Comparison of ENCODE assay signal across 1 cellular context in genomic region chrX:139932077-139932900, GRCh38.
TF ChIP-seq lines count a peak whose summit lies in the region.

No MANE protein-coding gene starts in this region.

TF ChIP-seq in GM12878, 131 proteins besides CTCF, POLR2A, EP300 and RAD21:
- TF ChIP-seq ZBTB4 (CRISPR knock-in tag; IDR thresholded peaks at IDR 0.05): no peak
- TF ChIP-seq MEF2B (IDR thresholded peaks at IDR 0.05; ENCODE audit: partially characterized antibody, poor library complexity, severe bottlenecking): peak; percentile 21
- TF ChIP-seq BHLHE40 (IDR thresholded peaks at IDR 0.05; ENCODE audit: borderline replicate concordance in 1 of 2, low read depth in 2 of 2, low read length in 1 of 2): peak in 1 of 2 experiments; percentile 34; a peak in 1 of 4 replicates
- TF ChIP-seq RCOR1 (conservative IDR thresholded peaks at IDR 0.05; ENCODE audit: low read depth, low read length): no peak
- TF ChIP-seq IRF5 (IDR thresholded peaks at IDR 0.05; ENCODE audit: borderline replicate concordance): no peak
- peak; percentile 56 for TF ChIP-seq DPF2 (IDR thresholded peaks at IDR 0.05)
- TF ChIP-seq JUNB (IDR thresholded peaks at IDR 0.05): no peak
- TF ChIP-seq SP1 (IDR thresholded peaks at IDR 0.05; ENCODE audit: low read depth, low read length): no peak
- TF ChIP-seq BACH1 (IDR thresholded peaks at IDR 0.05; ENCODE audit: borderline replicate concordance): 0 out of 2 replicates have a peak, but pooled peaks have one; percentile 15
- TF ChIP-seq LARP7 (IDR thresholded peaks at IDR 0.05): peak; percentile 70
- 0 out of 2 replicates have a peak, but pooled peaks have one; percentile 36 for TF ChIP-seq NKRF (conservative IDR thresholded peaks at IDR 0.05)
- peak; percentile 62 for TF ChIP-seq POLR2AphosphoS5 (IDR thresholded peaks at IDR 0.05; ENCODE audit: low read length)
- peak in 1 of 2 experiments; percentile 88; a peak in 2 of 3 replicates for TF ChIP-seq EGR1 (IDR thresholded peaks at IDR 0.05; ENCODE audit: borderline replicate concordance in 1 of 2, low read depth in 2 of 2, low read length in 2 of 2)
- TF ChIP-seq HDAC6 (IDR thresholded peaks at IDR 0.05; ENCODE audit: unreplicated experiment): no peak
- TF ChIP-seq GATAD2B (conservative IDR thresholded peaks at IDR 0.05; ENCODE audit: low read depth): peak; percentile 40; the same call in 1 of the 2 replicates
- TF ChIP-seq NFIC (IDR thresholded peaks at IDR 0.05; ENCODE audit: low read depth, low read length): no peak
TF ChIP-seq in GM12878: peak in this region for 9.
